In the genomic region with DNA sequence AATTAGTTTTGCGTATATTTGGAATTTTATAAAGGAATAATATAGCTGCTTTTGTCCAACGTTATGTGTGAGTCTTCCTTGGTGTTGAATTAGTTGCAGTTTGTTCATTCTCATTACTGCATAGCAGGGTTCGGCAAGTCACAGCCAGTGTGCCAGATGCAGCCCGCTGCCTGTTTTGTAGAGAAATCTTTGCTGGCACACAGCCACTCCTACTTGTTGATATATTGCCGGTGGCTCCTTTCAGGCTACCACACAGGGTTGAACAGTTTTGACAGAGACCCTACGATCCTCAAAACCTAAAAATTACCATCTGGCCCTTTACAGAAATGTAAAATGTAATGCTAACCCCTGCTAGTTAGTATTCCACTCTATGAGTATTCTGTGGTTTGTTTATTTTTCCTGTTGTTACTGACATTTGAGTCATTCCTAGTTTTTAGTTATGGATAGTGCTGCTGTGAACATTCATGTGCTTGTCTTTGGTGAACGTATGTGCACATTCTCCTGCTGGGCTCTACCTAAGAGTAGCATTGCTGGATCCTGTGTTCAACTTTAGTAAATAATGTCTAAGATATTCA, we compare ENCODE assay signal across 1 cellular context.
TF ChIP-seq lines count a peak whose summit lies in the region.

No MANE protein-coding gene starts in this region.

TF ChIP-seq in HEK293, 187 proteins besides CTCF, POLR2A, EP300 and RAD21 (continued from another document):
- TF ChIP-seq, protein P1, sequence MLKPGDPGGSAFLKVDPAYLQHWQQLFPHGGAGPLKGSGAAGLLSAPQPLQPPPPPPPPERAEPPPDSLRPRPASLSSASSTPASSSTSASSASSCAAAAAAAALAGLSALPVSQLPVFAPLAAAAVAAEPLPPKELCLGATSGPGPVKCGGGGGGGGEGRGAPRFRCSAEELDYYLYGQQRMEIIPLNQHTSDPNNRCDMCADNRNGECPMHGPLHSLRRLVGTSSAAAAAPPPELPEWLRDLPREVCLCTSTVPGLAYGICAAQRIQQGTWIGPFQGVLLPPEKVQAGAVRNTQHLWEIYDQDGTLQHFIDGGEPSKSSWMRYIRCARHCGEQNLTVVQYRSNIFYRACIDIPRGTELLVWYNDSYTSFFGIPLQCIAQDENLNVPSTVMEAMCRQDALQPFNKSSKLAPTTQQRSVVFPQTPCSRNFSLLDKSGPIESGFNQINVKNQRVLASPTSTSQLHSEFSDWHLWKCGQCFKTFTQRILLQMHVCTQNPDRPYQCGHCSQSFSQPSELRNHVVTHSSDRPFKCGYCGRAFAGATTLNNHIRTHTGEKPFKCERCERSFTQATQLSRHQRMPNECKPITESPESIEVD (tag by site-specific recombination; IDR thresholded peaks at IDR 0.05) = peak; percentile 73
- TF ChIP-seq ZNF600 (tag by site-specific recombination; IDR thresholded peaks at IDR 0.05) (peak; percentile 65), ZFHX2 (tag by site-specific recombination; conservative IDR thresholded peaks at IDR 0.05) (no peak), ZNF324 (tag by site-specific recombination; IDR thresholded peaks at IDR 0.05) (no peak), ZNF529 (tag by site-specific recombination; IDR thresholded peaks at IDR 0.05; ENCODE audit: insufficient replicate concordance) (no peak), ZNF621 (tag by site-specific recombination; IDR thresholded peaks at IDR 0.05) (no peak), ZFP37 (tag by site-specific recombination; IDR thresholded peaks at IDR 0.05) (no peak), ZNF211 (tag by site-specific recombination; IDR thresholded peaks at IDR 0.05; ENCODE audit: low read depth) (no peak), KLF7 (tag by site-specific recombination; IDR thresholded peaks at IDR 0.05; ENCODE audit: borderline replicate concordance) (no peak), ZNF335 (tag by site-specific recombination; conservative IDR thresholded peaks at IDR 0.05) (0 out of 2 replicates have a peak, but pooled peaks have one; percentile 36), PRDM1 (tag by site-specific recombination; IDR thresholded peaks at IDR 0.05) (no peak), RBAK (tag by site-specific recombination; IDR thresholded peaks at IDR 0.05) (no peak), GLI2 (tag by site-specific recombination; IDR thresholded peaks at IDR 0.05; ENCODE audit: borderline replicate concordance, low read depth) (no peak), KLF9 (tag by site-specific recombination; IDR thresholded peaks at IDR 0.05; ENCODE audit: low read depth) (no peak), ZBTB48 (tag by site-specific recombination; IDR thresholded peaks at IDR 0.05) (no peak), ZNF146 (tag by site-specific recombination; IDR thresholded peaks at IDR 0.05) (no peak), ZBTB17 (tag by site-specific recombination; IDR thresholded peaks at IDR 0.05) (no peak), FEZF1 (tag by site-specific recombination; IDR thresholded peaks at IDR 0.05) (peak; percentile 16; the same call in 1 of the 2 replicates), ZNF580 (tag by site-specific recombination; IDR thresholded peaks at IDR 0.05) (no peak), ZNF449 (tag by site-specific recombination; IDR thresholded peaks at IDR 0.05) (no peak), ZNF274 (IDR thresholded peaks at IDR 0.05; ENCODE audit: low read length) (no peak), ZNF274 (tag by site-specific recombination; IDR thresholded peaks at IDR 0.05; ENCODE audit: borderline replicate concordance) (no peak), WT1 (tag by site-specific recombination; IDR thresholded peaks at IDR 0.05) (no peak), ZNF214 (tag by site-specific recombination; IDR thresholded peaks at IDR 0.05; ENCODE audit: borderline replicate concordance) (no peak), ZNF530 (tag by site-specific recombination; IDR thresholded peaks at IDR 0.05; ENCODE audit: low read depth) (no peak), SCRT1 (tag by site-specific recombination; IDR thresholded peaks at IDR 0.05; ENCODE audit: borderline replicate concordance) (peak; percentile 77; the same call in 1 of the 2 replicates), OSR2 (tag by site-specific recombination; IDR thresholded peaks at IDR 0.05) (no peak), SCRT2 (tag by site-specific recombination; IDR thresholded peaks at IDR 0.05) (peak; percentile 93), ZNF133 (tag by site-specific recombination; IDR thresholded peaks at IDR 0.05) (no peak), KLF8 (tag by site-specific recombination; IDR thresholded peaks at IDR 0.05) (no peak), ZNF26 (tag by site-specific recombination; IDR thresholded peaks at IDR 0.05) (no peak)
- TF ChIP-seq, protein P2, sequence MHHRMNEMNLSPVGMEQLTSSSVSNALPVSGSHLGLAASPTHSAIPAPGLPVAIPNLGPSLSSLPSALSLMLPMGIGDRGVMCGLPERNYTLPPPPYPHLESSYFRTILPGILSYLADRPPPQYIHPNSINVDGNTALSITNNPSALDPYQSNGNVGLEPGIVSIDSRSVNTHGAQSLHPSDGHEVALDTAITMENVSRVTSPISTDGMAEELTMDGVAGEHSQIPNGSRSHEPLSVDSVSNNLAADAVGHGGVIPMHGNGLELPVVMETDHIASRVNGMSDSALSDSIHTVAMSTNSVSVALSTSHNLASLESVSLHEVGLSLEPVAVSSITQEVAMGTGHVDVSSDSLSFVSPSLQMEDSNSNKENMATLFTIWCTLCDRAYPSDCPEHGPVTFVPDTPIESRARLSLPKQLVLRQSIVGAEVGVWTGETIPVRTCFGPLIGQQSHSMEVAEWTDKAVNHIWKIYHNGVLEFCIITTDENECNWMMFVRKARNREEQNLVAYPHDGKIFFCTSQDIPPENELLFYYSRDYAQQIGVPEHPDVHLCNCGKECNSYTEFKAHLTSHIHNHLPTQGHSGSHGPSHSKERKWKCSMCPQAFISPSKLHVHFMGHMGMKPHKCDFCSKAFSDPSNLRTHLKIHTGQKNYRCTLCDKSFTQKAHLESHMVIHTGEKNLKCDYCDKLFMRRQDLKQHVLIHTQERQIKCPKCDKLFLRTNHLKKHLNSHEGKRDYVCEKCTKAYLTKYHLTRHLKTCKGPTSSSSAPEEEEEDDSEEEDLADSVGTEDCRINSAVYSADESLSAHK (tag by site-specific recombination; IDR thresholded peaks at IDR 0.05) = no peak
- TF ChIP-seq, protein P3, sequence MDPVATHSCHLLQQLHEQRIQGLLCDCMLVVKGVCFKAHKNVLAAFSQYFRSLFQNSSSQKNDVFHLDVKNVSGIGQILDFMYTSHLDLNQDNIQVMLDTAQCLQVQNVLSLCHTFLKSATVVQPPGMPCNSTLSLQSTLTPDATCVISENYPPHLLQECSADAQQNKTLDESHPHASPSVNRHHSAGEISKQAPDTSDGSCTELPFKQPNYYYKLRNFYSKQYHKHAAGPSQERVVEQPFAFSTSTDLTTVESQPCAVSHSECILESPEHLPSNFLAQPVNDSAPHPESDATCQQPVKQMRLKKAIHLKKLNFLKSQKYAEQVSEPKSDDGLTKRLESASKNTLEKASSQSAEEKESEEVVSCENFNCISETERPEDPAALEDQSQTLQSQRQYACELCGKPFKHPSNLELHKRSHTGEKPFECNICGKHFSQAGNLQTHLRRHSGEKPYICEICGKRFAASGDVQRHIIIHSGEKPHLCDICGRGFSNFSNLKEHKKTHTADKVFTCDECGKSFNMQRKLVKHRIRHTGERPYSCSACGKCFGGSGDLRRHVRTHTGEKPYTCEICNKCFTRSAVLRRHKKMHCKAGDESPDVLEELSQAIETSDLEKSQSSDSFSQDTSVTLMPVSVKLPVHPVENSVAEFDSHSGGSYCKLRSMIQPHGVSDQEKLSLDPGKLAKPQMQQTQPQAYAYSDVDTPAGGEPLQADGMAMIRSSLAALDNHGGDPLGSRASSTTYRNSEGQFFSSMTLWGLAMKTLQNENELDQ (tag by site-specific recombination; IDR thresholded peaks at IDR 0.05; ENCODE audit: low read depth) = no peak
- TF ChIP-seq, protein P4, sequence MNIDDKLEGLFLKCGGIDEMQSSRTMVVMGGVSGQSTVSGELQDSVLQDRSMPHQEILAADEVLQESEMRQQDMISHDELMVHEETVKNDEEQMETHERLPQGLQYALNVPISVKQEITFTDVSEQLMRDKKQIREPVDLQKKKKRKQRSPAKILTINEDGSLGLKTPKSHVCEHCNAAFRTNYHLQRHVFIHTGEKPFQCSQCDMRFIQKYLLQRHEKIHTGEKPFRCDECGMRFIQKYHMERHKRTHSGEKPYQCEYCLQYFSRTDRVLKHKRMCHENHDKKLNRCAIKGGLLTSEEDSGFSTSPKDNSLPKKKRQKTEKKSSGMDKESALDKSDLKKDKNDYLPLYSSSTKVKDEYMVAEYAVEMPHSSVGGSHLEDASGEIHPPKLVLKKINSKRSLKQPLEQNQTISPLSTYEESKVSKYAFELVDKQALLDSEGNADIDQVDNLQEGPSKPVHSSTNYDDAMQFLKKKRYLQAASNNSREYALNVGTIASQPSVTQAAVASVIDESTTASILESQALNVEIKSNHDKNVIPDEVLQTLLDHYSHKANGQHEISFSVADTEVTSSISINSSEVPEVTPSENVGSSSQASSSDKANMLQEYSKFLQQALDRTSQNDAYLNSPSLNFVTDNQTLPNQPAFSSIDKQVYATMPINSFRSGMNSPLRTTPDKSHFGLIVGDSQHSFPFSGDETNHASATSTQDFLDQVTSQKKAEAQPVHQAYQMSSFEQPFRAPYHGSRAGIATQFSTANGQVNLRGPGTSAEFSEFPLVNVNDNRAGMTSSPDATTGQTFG (tag by site-specific recombination; IDR thresholded peaks at IDR 0.05; ENCODE audit: borderline replicate concordance) = no peak
- TF ChIP-seq, protein P5, sequence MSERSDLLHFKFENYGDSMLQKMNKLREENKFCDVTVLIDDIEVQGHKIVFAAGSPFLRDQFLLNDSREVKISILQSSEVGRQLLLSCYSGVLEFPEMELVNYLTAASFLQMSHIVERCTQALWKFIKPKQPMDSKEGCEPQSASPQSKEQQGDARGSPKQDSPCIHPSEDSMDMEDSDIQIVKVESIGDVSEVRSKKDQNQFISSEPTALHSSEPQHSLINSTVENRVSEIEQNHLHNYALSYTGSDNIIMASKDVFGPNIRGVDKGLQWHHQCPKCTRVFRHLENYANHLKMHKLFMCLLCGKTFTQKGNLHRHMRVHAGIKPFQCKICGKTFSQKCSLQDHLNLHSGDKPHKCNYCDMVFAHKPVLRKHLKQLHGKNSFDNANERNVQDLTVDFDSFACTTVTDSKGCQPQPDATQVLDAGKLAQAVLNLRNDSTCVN (tag by site-specific recombination; optimal IDR thresholded peaks at IDR 0.05) = no peak
- TF ChIP-seq, protein P6, sequence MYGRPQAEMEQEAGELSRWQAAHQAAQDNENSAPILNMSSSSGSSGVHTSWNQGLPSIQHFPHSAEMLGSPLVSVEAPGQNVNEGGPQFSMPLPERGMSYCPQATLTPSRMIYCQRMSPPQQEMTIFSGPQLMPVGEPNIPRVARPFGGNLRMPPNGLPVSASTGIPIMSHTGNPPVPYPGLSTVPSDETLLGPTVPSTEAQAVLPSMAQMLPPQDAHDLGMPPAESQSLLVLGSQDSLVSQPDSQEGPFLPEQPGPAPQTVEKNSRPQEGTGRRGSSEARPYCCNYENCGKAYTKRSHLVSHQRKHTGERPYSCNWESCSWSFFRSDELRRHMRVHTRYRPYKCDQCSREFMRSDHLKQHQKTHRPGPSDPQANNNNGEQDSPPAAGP (tag by site-specific recombination; IDR thresholded peaks at IDR 0.05) = no peak
- TF ChIP-seq, protein P7, sequence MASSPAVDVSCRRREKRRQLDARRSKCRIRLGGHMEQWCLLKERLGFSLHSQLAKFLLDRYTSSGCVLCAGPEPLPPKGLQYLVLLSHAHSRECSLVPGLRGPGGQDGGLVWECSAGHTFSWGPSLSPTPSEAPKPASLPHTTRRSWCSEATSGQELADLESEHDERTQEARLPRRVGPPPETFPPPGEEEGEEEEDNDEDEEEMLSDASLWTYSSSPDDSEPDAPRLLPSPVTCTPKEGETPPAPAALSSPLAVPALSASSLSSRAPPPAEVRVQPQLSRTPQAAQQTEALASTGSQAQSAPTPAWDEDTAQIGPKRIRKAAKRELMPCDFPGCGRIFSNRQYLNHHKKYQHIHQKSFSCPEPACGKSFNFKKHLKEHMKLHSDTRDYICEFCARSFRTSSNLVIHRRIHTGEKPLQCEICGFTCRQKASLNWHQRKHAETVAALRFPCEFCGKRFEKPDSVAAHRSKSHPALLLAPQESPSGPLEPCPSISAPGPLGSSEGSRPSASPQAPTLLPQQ (tag by site-specific recombination; IDR thresholded peaks at IDR 0.05) = no peak
